Comparison of ENCODE assay signal across 8 cellular contexts in genomic region chr1:151061012-151061401, GRCh38. TPM values are rescaled to one million over a fixed set of nuclear protein-coding genes. Genes with fewer than 3 reads are reported as not detected.
DNase-seq lines count a peak whose midpoint lies in the region; ATAC-seq and TF ChIP-seq lines count a peak whose summit lies in the region.

No MANE protein-coding gene starts in this region.

- H3K4me3 ChIP-seq in left ventricle myocardium inferior (peak overlapping the region; percentile 92), foreskin fibroblast (ENCODE audit: low read depth in 1 of 2, low read length in 2 of 2) (peak overlapping the region; percentile 73 to 94)

- no peaks in the 10 kb centered on the region for H3K9me3 ChIP-seq in left ventricle myocardium inferior (replicated peaks)

- ATAC-seq in left ventricle myocardium superior (no peak), GM19328 (IDR thresholded peaks at IDR 0.05; ENCODE audit: unreplicated experiment) (no peak), HG03175 (IDR thresholded peaks at IDR 0.05; ENCODE audit: unreplicated experiment) (no peak), HG03196 (IDR thresholded peaks at IDR 0.05; ENCODE audit: unreplicated experiment) (no peak), GM19351 (IDR thresholded peaks at IDR 0.05; ENCODE audit: unreplicated experiment) (no peak)

- intact Hi-C loops in left ventricle myocardium inferior (cut with micrococcal nuclease) = loop anchor here (10.0 kb wide), 1 partner anchor 56 kb away; the partner anchor contains the start of genes MINDY1 and PRUNE1
- intact Hi-C loops in left ventricle myocardium superior (cut with micrococcal nuclease) = no loop called here

- H3K4me1 ChIP-seq in left ventricle myocardium inferior = peaks cover 46% of the 10 kb centered on the region

- DNase-seq in left ventricle myocardium inferior (no peak), left ventricle myocardium superior (no peak), SHP77 treated with DMSO at 0.1 percent for 48 hours (lab: John Stamatoyannopoulos, UW) (peak; percentile 77), foreskin fibroblast (no peak)

- H3K36me3 ChIP-seq in left ventricle myocardium inferior = peaks cover 3% of the 10 kb centered on the region

- H3K27ac ChIP-seq in left ventricle myocardium inferior (replicated peaks) = no peak overlapping the region

- H3K27me3 ChIP-seq in left ventricle myocardium inferior (ENCODE audit: low read depth) = no peaks in the 10 kb centered on the region

- no peak for TF ChIP-seq CTCF in left ventricle myocardium inferior (IDR thresholded peaks at IDR 0.05; ENCODE audit: borderline replicate concordance)
- TF ChIP-seq CTCF in foreskin fibroblast (IDR thresholded peaks at IDR 0.05; ENCODE audit: low read depth, low read length) = no peak

RNA-seq across cellular contexts. Expression of gene MLLT11, which starts 0.8 kb away (rescaled TPM):
- total RNA-seq in left ventricle myocardium inferior (34.1 TPM), left ventricle myocardium superior (1.8 TPM)

RNA-seq across cellular contexts. Expression of gene CDC42SE1, which starts 1.6 kb away (rescaled TPM):
- 24.8 TPM for total RNA-seq in left ventricle myocardium inferior
- total RNA-seq in left ventricle myocardium superior = 27.2 TPM

RNA-seq across cellular contexts. Expression of gene GABPB2, which starts 9.6 kb away (rescaled TPM):
- 12.2 TPM for total RNA-seq in left ventricle myocardium inferior
- total RNA-seq in left ventricle myocardium superior = 9.8 TPM

RNA-seq across cellular contexts. Expression of gene C1orf56, which starts 13.5 kb away (rescaled TPM):
- total RNA-seq in left ventricle myocardium inferior (7.1 TPM), left ventricle myocardium superior (7.3 TPM)

RNA-seq across cellular contexts. Expression of gene BNIPL, which starts 24.6 kb away (rescaled TPM):
- total RNA-seq in left ventricle myocardium inferior (0.47 TPM), left ventricle myocardium superior (0.32 TPM)

Comparison
In these comparisons a context has a peak if more than half of its experiments do, and no peak if none do; other contexts are left out.
1. RNA of gene MLLT11, which starts 0.8 kb away (total RNA-seq): 34.1 TPM in left ventricle myocardium inferior (single experiment); 1.8 TPM in left ventricle myocardium superior (single experiment); every median in the first group is over 10 times any median in the second.